Comparison of ENCODE assay signal across 27 cellular contexts in genomic region chr3:136490646-136491405, GRCh38.
"Had no signal": no experiment of that assay in that cellular context is flagged by ENCODE, and none has a peak within 500 bp of the region (broad histone marks: within the 10 kb centered on the region; RNA-seq: fewer than 3 reads in every experiment).

No MANE protein-coding gene starts in this region.

- DNase-seq: activated CD8-positive, alpha-beta memory T cell treated with anti-CD3 and anti-CD28 coated beads, Interleukin-2, amount 10 ng/mL, durations not matched to agents 7 days and 5 days; activated CD8-positive, alpha-beta T cell treated with anti-CD3 and anti-CD28 coated beads, Interleukin-2, amount 10 ng/mL, durations not matched to agents 7 days and 5 days; activated naive CD8-positive, alpha-beta T cell treated with anti-CD3 and anti-CD28 coated beads, Interleukin-2, amount 50 U/mL, for 24 hours; activated T-cell treated with anti-CD3 and anti-CD28 coated beads, Interleukin-2, amount 50 U/mL, for 48 hours; dermis blood vessel endothelial cell; effector CD4-positive, alpha-beta T cell; esophagus squamous epithelium; head of caudate nucleus; hippocampal formation; immature natural killer cell; kidney; left colon; midbrain; naive thymus-derived CD4-positive, alpha-beta T cell; psoas muscle; stimulated activated CD4-positive, alpha-beta T cell treated with anti-CD3 and anti-CD28 coated beads, Interleukin-15, amount 100 ng/mL, for 24 hours; stimulated activated CD4-positive, alpha-beta T cell treated with anti-CD3 and anti-CD28 coated beads, Interleukin-2, amount 100 ng/mL, for 24 hours; stimulated activated naive B cell treated with anti-CD40 and anti-IgM and Interleukin-4, amounts not matched to agents 10 μg/mL and 1 μg/mL and 100 μg/mL, for 72 hours; T-helper 2 cell; upper lobe of left lung had no signal

- H3K4me3 ChIP-seq: esophagus squamous epithelium, psoas muscle, thoracic aorta, upper lobe of left lung, vagina had no signal

- H3K4me3 Mint-ChIP-seq: activated CD8-positive, alpha-beta memory T cell treated with anti-CD3 and anti-CD28 coated beads, Interleukin-2, amount 10 ng/mL, durations not matched to agents 7 days and 5 days; activated CD8-positive, alpha-beta T cell treated with anti-CD3 and anti-CD28 coated beads, Interleukin-2, amount 10 ng/mL, durations not matched to agents 7 days and 5 days; activated naive CD4-positive, alpha-beta T cell treated with anti-CD3 and anti-CD28 coated beads, Interleukin-2, amount 50 U/mL, for 24 hours; activated naive CD8-positive, alpha-beta T cell treated with anti-CD3 and anti-CD28 coated beads, Interleukin-2, amount 50 U/mL, for 24 hours; central memory CD8-positive, alpha-beta T cell; immature natural killer cell; naive thymus-derived CD4-positive, alpha-beta T cell; stimulated activated naive B cell treated with anti-CD40 and anti-IgM and Interleukin-4, amounts not matched to agents 10 μg/mL and 1 μg/mL and 100 μg/mL, for 72 hours had no signal

- H3K4me1 Mint-ChIP-seq: activated naive CD4-positive, alpha-beta T cell treated with anti-CD3 and anti-CD28 coated beads, Interleukin-2, amount 50 U/mL, for 24 hours; activated naive CD8-positive, alpha-beta T cell treated with anti-CD3 and anti-CD28 coated beads, Interleukin-2, amount 50 U/mL, for 24 hours; central memory CD8-positive, alpha-beta T cell; immature natural killer cell; stimulated activated naive B cell treated with anti-CD40 and anti-IgM and Interleukin-4, amounts not matched to agents 10 μg/mL and 1 μg/mL and 100 μg/mL, for 72 hours had no signal

- H3K27me3 ChIP-seq: esophagus squamous epithelium, upper lobe of left lung, vagina had no signal

- ATAC-seq: activated CD8-positive, alpha-beta memory T cell treated with anti-CD3 and anti-CD28 coated beads, Interleukin-2, amount 10 ng/mL, durations not matched to agents 7 days and 5 days; activated CD8-positive, alpha-beta T cell treated with anti-CD3 and anti-CD28 coated beads, Interleukin-2, amount 10 ng/mL, durations not matched to agents 7 days and 5 days; activated naive CD8-positive, alpha-beta T cell treated with anti-CD3 and anti-CD28 coated beads, Interleukin-2, amount 50 U/mL, for 24 hours; left colon; naive thymus-derived CD4-positive, alpha-beta T cell; psoas muscle; stimulated activated naive B cell treated with anti-CD40 and anti-IgM and Interleukin-4, amounts not matched to agents 10 μg/mL and 1 μg/mL and 100 μg/mL, for 72 hours had no signal

- H3K4me1 ChIP-seq: esophagus squamous epithelium, parathyroid adenoma, psoas muscle, upper lobe of left lung, vagina had no signal

- H3K27ac Mint-ChIP-seq: activated CD8-positive, alpha-beta memory T cell treated with anti-CD3 and anti-CD28 coated beads, Interleukin-2, amount 10 ng/mL, durations not matched to agents 7 days and 5 days; activated CD8-positive, alpha-beta T cell treated with anti-CD3 and anti-CD28 coated beads, Interleukin-2, amount 10 ng/mL, durations not matched to agents 7 days and 5 days; activated naive CD8-positive, alpha-beta T cell treated with anti-CD3 and anti-CD28 coated beads, Interleukin-2, amount 50 U/mL, for 24 hours; activated T-helper 2 cell treated with anti-CD3 and anti-CD28 coated beads, Interferon-gamma antibody, Interleukin-2, Interleukin-4, amounts not matched to agents 10 μg/mL and 5 μg/mL and 100 μg/mL, durations not matched to agents 14 hours and 24 hours and 36 hours; immature natural killer cell; stimulated activated naive B cell treated with anti-CD40 and anti-IgM and Interleukin-4, amounts not matched to agents 10 μg/mL and 1 μg/mL and 100 μg/mL, for 72 hours had no signal

- H3K27me3 Mint-ChIP-seq: activated CD8-positive, alpha-beta memory T cell treated with anti-CD3 and anti-CD28 coated beads, Interleukin-2, amount 10 ng/mL, durations not matched to agents 7 days and 5 days; activated naive CD4-positive, alpha-beta T cell treated with anti-CD3 and anti-CD28 coated beads, Interleukin-2, amount 50 U/mL, for 24 hours; activated naive CD8-positive, alpha-beta T cell treated with anti-CD3 and anti-CD28 coated beads, Interleukin-2, amount 50 U/mL, for 24 hours; central memory CD8-positive, alpha-beta T cell; naive thymus-derived CD4-positive, alpha-beta T cell; stimulated activated naive B cell treated with anti-CD40 and anti-IgM and Interleukin-4, amounts not matched to agents 10 μg/mL and 1 μg/mL and 100 μg/mL, for 72 hours had no signal

- H3K27ac ChIP-seq: epithelial cell of prostate, esophagus squamous epithelium, parathyroid adenoma, psoas muscle, thoracic aorta, upper lobe of left lung, vagina had no signal

- H3K9me3 ChIP-seq: esophagus squamous epithelium, psoas muscle, thoracic aorta, upper lobe of left lung, vagina had no signal

- H3K9me3 Mint-ChIP-seq: central memory CD8-positive, alpha-beta T cell; immature natural killer cell had no signal
